Comparison of ENCODE assay signal across 8 cellular contexts in genomic region chr15:38069506-38069905, GRCh38.
DNase-seq lines count a peak whose midpoint lies in the region; ATAC-seq and TF ChIP-seq lines count a peak whose summit lies in the region.

No MANE protein-coding gene starts in this region.

- H3K27ac ChIP-seq in coronary artery, result peak overlapping the region; percentile 46 to 56
- H3K27ac ChIP-seq in muscle layer of duodenum (ENCODE audit: low read length), result peak overlapping the region; percentile 78

- TF ChIP-seq POLR2A in NB4 (IDR thresholded peaks at IDR 0.05; ENCODE audit: extremely low read depth, insufficient read length), result no peak

- no peaks in the 10 kb centered on the region for H3K36me3 ChIP-seq in muscle layer of duodenum (ENCODE audit: control insufficient read depth in 1 of 2, insufficient read depth in 2 of 2, low read length in 2 of 2)

- H3K27me3 ChIP-seq in muscle layer of duodenum (ENCODE audit: low read depth, low read length), result no peaks in the 10 kb centered on the region

- H3K9me3 ChIP-seq in muscle layer of duodenum (ENCODE audit: control insufficient read depth in 1 of 2, low read length in 2 of 2), result no peaks in the 10 kb centered on the region

- no peak for TF ChIP-seq CTCF in NB4 (IDR thresholded peaks at IDR 0.05; ENCODE audit: low read depth, low read length)
- TF ChIP-seq CTCF in coronary artery (IDR thresholded peaks at IDR 0.05), result no peak

- no peak for ATAC-seq in HG03520 (IDR thresholded peaks at IDR 0.05; ENCODE audit: unreplicated experiment)
- ATAC-seq in GM19467 (IDR thresholded peaks at IDR 0.05; ENCODE audit: unreplicated experiment), result no peak
- no peak for ATAC-seq in GM21529 (IDR thresholded peaks at IDR 0.05; ENCODE audit: unreplicated experiment)

- peaks cover 11 to 25% of the 10 kb centered on the region in 2 donors for H3K4me1 ChIP-seq in muscle layer of duodenum (ENCODE audit: control insufficient read depth in 1 of 2, insufficient read depth in 2 of 2, low read length in 2 of 2)

- no peak overlapping the region for H3K4me3 ChIP-seq in NB4 (ENCODE audit: low read depth, low read length)
- peak overlapping the region; percentile 57 for H3K4me3 ChIP-seq in coronary artery
- peak overlapping the region; percentile 16 to 40 for H3K4me3 ChIP-seq in muscle layer of duodenum (ENCODE audit: low read depth in 1 of 2, low read length in 2 of 2)

- DNase-seq in EL (peak; percentile 75), NB4 (ENCODE audit: low read depth) (peak; percentile 21), coronary artery (ENCODE audit: low spot score) (no peak)
- DNase-seq in activated CD4-positive, alpha-beta T cell treated with anti-CD3 and anti-CD28 coated beads, Interleukin-2, amount 50 U/mL, for 48 hours, result no peak

Comparison
In these comparisons a context has a peak if more than half of its experiments do, and no peak if none do; other contexts are left out.
1. DNase-seq: peak in EL (single experiment) and NB4 (single experiment); none in coronary artery (single experiment) and activated CD4-positive, alpha-beta T cell treated with anti-CD3 and anti-CD28 coated beads, Interleukin-2, amount 50 U/mL, for 48 hours (0 of 2).